Comparison of ENCODE assay signal across 17 cellular contexts in genomic region chr1:199033709-199034108, GRCh38.
DNase-seq lines count a peak whose midpoint lies in the region; ATAC-seq, FAIRE-seq and TF ChIP-seq lines count a peak whose summit lies in the region.
"Had no signal": no experiment of that assay in that cellular context is flagged by ENCODE, and none has a peak within 500 bp of the region (broad histone marks: within the 10 kb centered on the region; RNA-seq: fewer than 3 reads in every experiment).

No MANE protein-coding gene starts in this region.

- H3K9me3 ChIP-seq in neuron (ENCODE audit: low read length), result no peaks in the 10 kb centered on the region
- H3K9me3 ChIP-seq: SJCRH30 had no signal

- peaks cover 24% of the 10 kb centered on the region for H3K9me3 Mint-ChIP-seq in activated CD8-positive, alpha-beta T cell treated with anti-CD3 and anti-CD28 coated beads, Interleukin-2, amount 10 ng/mL, durations not matched to agents 7 days and 5 days (ENCODE audit: insufficient read depth)

- no peaks in the 10 kb centered on the region for H3K27me3 ChIP-seq in neuron (ENCODE audit: insufficient read depth, low read length)
- H3K27me3 ChIP-seq: SJCRH30 had no signal

- H3K36me3 Mint-ChIP-seq in activated CD8-positive, alpha-beta T cell treated with anti-CD3 and anti-CD28 coated beads, Interleukin-2, amount 10 ng/mL, durations not matched to agents 7 days and 5 days (ENCODE audit: low read depth), result peaks cover 60% of the 10 kb centered on the region
- H3K36me3 Mint-ChIP-seq: CD14-positive monocyte had no signal

- no peak for TF ChIP-seq CTCF in D721Med (IDR thresholded peaks at IDR 0.05; ENCODE audit: insufficient read depth, missing control alignments)

- no peak overlapping the region for H3K4me3 Mint-ChIP-seq in activated CD8-positive, alpha-beta T cell treated with anti-CD3 and anti-CD28 coated beads, Interleukin-2, amount 10 ng/mL, durations not matched to agents 7 days and 5 days
- H3K4me3 Mint-ChIP-seq: CD14-positive monocyte had no signal

- H3K4me1 ChIP-seq in neuron (ENCODE audit: insufficient read depth, low read length), result no peaks in the 10 kb centered on the region
- H3K4me1 ChIP-seq: SJCRH30 had no signal

- CTCF ChIA-PET in activated CD8-positive, alpha-beta T cell treated with anti-CD3 and anti-CD28 coated beads, Interleukin-2, amount 10 ng/mL, durations not matched to agents 7 days and 5 days (lab: Charles Lee), result no interaction called here

- DNase-seq in D721Med (ENCODE audit: insufficient read length, low spot score), result no peak
- DNase-seq in GM19239 (ENCODE audit: insufficient read length, low spot score), result no peak
- peak; percentile 49 for DNase-seq in OCI-M1 (lab: John Stamatoyannopoulos, UW)
- no peak for DNase-seq in stimulated activated CD4-positive, alpha-beta T cell treated with anti-CD3 and anti-CD28 coated beads, Interleukin-12 subunit alpha, Interleukin-12 subunit beta, amount 100 ng/mL, for 4 hours
- DNase-seq in activated CD8-positive, alpha-beta T cell treated with anti-CD3 and anti-CD28 coated beads, Interleukin-2, amount 10 ng/mL, durations not matched to agents 7 days and 5 days, result no peak
- DNase-seq: AML-193, DMS 273 treated with DMSO at 0.1 percent for 48 hours, GDM1, HCEC 1CT, NCI-H1105 treated with DMSO at 0.1 percent for 48 hours, NCI-H1694, NCI-H510A, NCI-H748 treated with DMSO at 0.1 percent for 48 hours, SJCRH30 had no signal

- peak overlapping the region; percentile 61 for H2AFZ ChIP-seq in neuron (ENCODE audit: low read depth, low read length)

- POLR2A ChIA-PET in activated CD8-positive, alpha-beta T cell treated with anti-CD3 and anti-CD28 coated beads, Interleukin-2, amount 10 ng/mL, durations not matched to agents 7 days and 5 days (lab: Charles Lee), result interaction anchor here (0.6 kb wide), 1 partner anchor 96 kb away, joined by 3 read pairs; no protein-coding TSS in a partner anchor

- peak; percentile 96 for FAIRE-seq in D721Med (lab: Jason Lieb, UNC)
- peak; percentile 81 for FAIRE-seq in GM19239 (lab: Jason Lieb, UNC)

- no peak overlapping the region for H3K27ac Mint-ChIP-seq in activated CD8-positive, alpha-beta T cell treated with anti-CD3 and anti-CD28 coated beads, Interleukin-2, amount 10 ng/mL, durations not matched to agents 7 days and 5 days
- H3K27ac Mint-ChIP-seq: CD14-positive monocyte had no signal

- H3K27me3 Mint-ChIP-seq in activated CD8-positive, alpha-beta T cell treated with anti-CD3 and anti-CD28 coated beads, Interleukin-2, amount 10 ng/mL, durations not matched to agents 7 days and 5 days (ENCODE audit: low read depth), result no peaks in the 10 kb centered on the region

- no peak for ATAC-seq in activated CD8-positive, alpha-beta T cell treated with anti-CD3 and anti-CD28 coated beads, Interleukin-2, amount 10 ng/mL, durations not matched to agents 7 days and 5 days
- no peak for ATAC-seq in HG03095 (IDR thresholded peaks at IDR 0.05; ENCODE audit: unreplicated experiment)

- H3K36me3 ChIP-seq in neuron (ENCODE audit: insufficient read depth, low read length), result no peaks in the 10 kb centered on the region
- H3K36me3 ChIP-seq: SJCRH30 had no signal

- peaks cover 66% of the 10 kb centered on the region for H3K4me1 Mint-ChIP-seq in activated CD8-positive, alpha-beta T cell treated with anti-CD3 and anti-CD28 coated beads, Interleukin-2, amount 10 ng/mL, durations not matched to agents 7 days and 5 days (ENCODE audit: low read depth)
- H3K4me1 Mint-ChIP-seq: CD14-positive monocyte had no signal

- no peak overlapping the region for H3K4me3 ChIP-seq in neuron (ENCODE audit: low read length)
- H3K4me3 ChIP-seq: SJCRH30 had no signal
